8 cellular contexts compared by ENCODE assay signal in the genomic region with DNA sequence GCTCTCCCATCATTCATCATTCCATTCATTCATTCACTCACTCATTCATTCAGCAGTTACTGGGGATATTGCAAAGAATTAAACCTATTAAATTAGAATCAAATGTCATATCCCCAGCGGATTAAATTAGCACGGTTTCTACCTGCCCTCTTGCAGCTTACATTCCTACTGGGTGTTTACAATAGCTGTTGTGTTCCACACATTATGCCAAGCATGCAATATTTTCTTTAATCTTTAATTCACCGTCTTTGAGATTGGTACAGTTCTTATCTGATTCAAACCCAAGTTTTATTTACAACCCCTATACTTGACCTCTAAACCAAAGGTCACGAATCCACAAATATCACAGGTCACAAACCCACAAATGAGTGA. TPM values are rescaled to one million over a fixed set of nuclear protein-coding genes. Genes with fewer than 3 reads are reported as not detected.
DNase-seq lines count a peak whose midpoint lies in the region; ATAC-seq, FAIRE-seq and TF ChIP-seq lines count a peak whose summit lies in the region.

No MANE protein-coding gene starts in this region.

- H3K4me3 Mint-ChIP-seq in CD4-positive, CD25-positive, alpha-beta regulatory T cell, result peak overlapping the region; percentile 91 to 97 (median 95)

- H3K56ac ChIP-seq in H1 (replicated peaks; ENCODE audit: insufficient read length, low read depth, low read length), result no peak overlapping the region

- H3K9me3 ChIP-seq in CD4-positive, CD25-positive, alpha-beta regulatory T cell (ENCODE audit: control insufficient read depth in 2 of 2, low read length in 2 of 2), result no peaks in the 10 kb centered on the region
- H3K9me3 ChIP-seq in OCI-LY3 (ENCODE audit: insufficient read depth, low read length) (no peaks in the 10 kb centered on the region), H1 (ENCODE audit: insufficient read depth in 2 of 2, low read depth in 1 of 2, low read length in 1 of 2) (no peaks in the 10 kb centered on the region), neuronal stem cell (replicated peaks in 1 of 2; ENCODE audit: control insufficient read depth in 2 of 2, insufficient read depth in 1 of 2, low read depth in 1 of 2, low read length in 2 of 2) (no peaks in the 10 kb centered on the region)

- no peak for FAIRE-seq in H1 (lab: Jason Lieb, UNC)

- H3K9ac ChIP-seq in OCI-LY3 (ENCODE audit: low read length), result peak overlapping the region; percentile 61
- no peak overlapping the region for H3K9ac ChIP-seq in H1 (replicated peaks in 1 of 4; ENCODE audit: extremely low read depth in 1 of 4, low read depth in 3 of 4, low read length in 3 of 4)
- no peak overlapping the region for H3K9ac ChIP-seq in neuronal stem cell (ENCODE audit: low read depth, low read length, poor library complexity)

- no peak overlapping the region for H2BK5ac ChIP-seq in H1 (ENCODE audit: low read depth, low read length)
- no peak overlapping the region for H2BK5ac ChIP-seq in neuronal stem cell (ENCODE audit: low read length)

- peak overlapping the region; percentile 86 for H3K4me3 ChIP-seq in CD4-positive, CD25-positive, alpha-beta regulatory T cell (ENCODE audit: low read depth, low read length)
- peak overlapping the region; percentile 99 for H3K4me3 ChIP-seq in OCI-LY3 (ENCODE audit: low read length)
- peak overlapping the region; percentile 63 to 82 (median 75) for H3K4me3 ChIP-seq in H1 (ENCODE audit: extremely low read depth in 1 of 4, insufficient read depth in 2 of 4, low read depth in 3 of 4, low read length in 4 of 4)
- H3K4me3 ChIP-seq in neuronal stem cell (ENCODE audit: low read length in 2 of 2), result peak overlapping the region in 1 of 2 donors; percentile 92

- no peak for TF ChIP-seq EP300 in H1 (IDR thresholded peaks at IDR 0.05; ENCODE audit: borderline replicate concordance in 1 of 2, low read depth in 2 of 2, low read length in 2 of 2)

- H4K20me1 ChIP-seq in OCI-LY3 (ENCODE audit: insufficient read depth, low read length) (no peaks in the 10 kb centered on the region), H1 (replicated peaks in 1 of 2; ENCODE audit: control insufficient read depth in 1 of 2, insufficient read depth in 2 of 2, low read length in 2 of 2) (peaks cover 0 to 7% of the 10 kb centered on the region in 2 experiments)

- peaks cover 6 to 22% (median 17%) of the 10 kb centered on the region in 4 donors for H3K4me1 Mint-ChIP-seq in CD4-positive, CD25-positive, alpha-beta regulatory T cell

- H2AK5ac ChIP-seq in H1 (ENCODE audit: low read depth, low read length), result no peak overlapping the region
- no peak overlapping the region for H2AK5ac ChIP-seq in neuronal stem cell (ENCODE audit: low read depth, low read length)

- no peak for TF ChIP-seq RAD21 in H1 (IDR thresholded peaks at IDR 0.05 in 1 of 2, conservative IDR thresholded peaks at IDR 0.05 in 1 of 2; ENCODE audit: low read depth in 2 of 2, low read length in 2 of 2)

- H3K79me2 ChIP-seq in OCI-LY3 (ENCODE audit: low read length) (peaks cover 33% of the 10 kb centered on the region), H1 (ENCODE audit: control insufficient read depth in 1 of 2, insufficient read depth in 2 of 2, low read length in 2 of 2) (peaks cover 6 to 30% of the 10 kb centered on the region in 2 experiments; a peak in 2 of 4 replicates)

- H3K79me1 ChIP-seq in H1 (ENCODE audit: low read depth, low read length), result peaks cover 5% of the 10 kb centered on the region
- peaks cover 9% of the 10 kb centered on the region for H3K79me1 ChIP-seq in neuronal stem cell (ENCODE audit: low read depth, low read length)

- no peaks in the 10 kb centered on the region for H3K36me3 Mint-ChIP-seq in CD4-positive, CD25-positive, alpha-beta regulatory T cell

- CTCF ChIA-PET in H1 (lab: Charles Lee; ENCODE audit: partially characterized antibody), result no interaction called here

- peaks cover 8% of the 10 kb centered on the region for H3K27me3 Mint-ChIP-seq in CD4-positive, CD25-positive, alpha-beta regulatory T cell

- H3K4me1 ChIP-seq in CD4-positive, CD25-positive, alpha-beta regulatory T cell (ENCODE audit: control insufficient read depth, insufficient read depth, low read length, poor library complexity, severe bottlenecking), result peaks cover 10% of the 10 kb centered on the region
- H3K4me1 ChIP-seq in OCI-LY3 (ENCODE audit: low read length) (peaks cover 12% of the 10 kb centered on the region), H1 (replicated peaks in 1 of 4; ENCODE audit: control insufficient read depth in 3 of 4, insufficient read depth in 4 of 4, low read length in 3 of 4) (peaks cover 2 to 12% (median 8%) of the 10 kb centered on the region in 4 experiments; a peak in 6 of 7 replicates), neuronal stem cell (ENCODE audit: control insufficient read depth in 2 of 2, insufficient read depth in 1 of 2, low read depth in 1 of 2, low read length in 2 of 2) (peaks cover 2 to 9% of the 10 kb centered on the region in 2 donors)

- peak overlapping the region; percentile 91 for H3K4me2 ChIP-seq in OCI-LY3 (ENCODE audit: low read length)
- peak overlapping the region; percentile 86 to 90 for H3K4me2 ChIP-seq in H1 (ENCODE audit: insufficient read depth in 1 of 2, low read depth in 2 of 2, low read length in 2 of 2)
- peak overlapping the region; percentile 90 for H3K4me2 ChIP-seq in neuronal stem cell (ENCODE audit: insufficient read depth, low read length, poor library complexity, severe bottlenecking)

- DNase-seq in CD4-positive, CD25-positive, alpha-beta regulatory T cell, result no peak
- DNase-seq in H1 (ENCODE audit: low read depth in 1 of 2, low spot score in 2 of 2) (no peak), neuronal stem cell (ENCODE audit: low spot score) (no peak)

- no peak for TF ChIP-seq POLR2A in H1 (IDR thresholded peaks at IDR 0.05; ENCODE audit: control extremely low read depth in 1 of 2, low read depth in 2 of 2, low read length in 2 of 2)

- H2AFZ ChIP-seq in OCI-LY3 (ENCODE audit: low read depth, low read length), result peak overlapping the region; percentile 100
- H2AFZ ChIP-seq in H1 (ENCODE audit: low read length), result peak overlapping the region; percentile 92; the same call in 1 of the 2 replicates
- H2AFZ ChIP-seq in neuronal stem cell (ENCODE audit: low read length), result peak overlapping the region; percentile 92

- H3K4ac ChIP-seq in H1 (replicated peaks; ENCODE audit: insufficient read length, low read depth, low read length) (no peak overlapping the region), neuronal stem cell (ENCODE audit: low read length) (no peak overlapping the region)

- H3K23me2 ChIP-seq in H1 (ENCODE audit: low read depth, low read length), result peaks cover 6% of the 10 kb centered on the region

- peak overlapping the region; percentile 26 to 79 (median 44) for H3K27ac Mint-ChIP-seq in CD4-positive, CD25-positive, alpha-beta regulatory T cell

- WGBS in H1 (ENCODE audit: extremely low coverage in 1 of 2, insufficient coverage in 1 of 2, insufficient read length in 1 of 2, insufficient replicate concordance in 2 of 2, low coverage in 1 of 2, low lambda C conversion rate in 2 of 2, missing lambda C conversion rate in 1 of 2), 2 experiments, result 66% methylated on average over 4 of the region's 4 CpGs; no CpG with 5 or more reads in 1 of the 2 experiments
- no CpG with 5 or more reads among the region's 4 CpGs for WGBS in neuronal stem cell (ENCODE audit: extremely low coverage in 2 of 2, insufficient read length in 2 of 2, insufficient replicate concordance in 1 of 2), 2 donors

- H3K27ac ChIP-seq in CD4-positive, CD25-positive, alpha-beta regulatory T cell (ENCODE audit: insufficient read depth, low read length, poor library complexity, severe bottlenecking), result no peak overlapping the region
- H3K27ac ChIP-seq in OCI-LY3 (ENCODE audit: low read length) (no peak overlapping the region), H1 (ENCODE audit: low read depth, low read length) (no peak overlapping the region), neuronal stem cell (replicated peaks; ENCODE audit: low read length) (no peak overlapping the region)

- H4K91ac ChIP-seq in H1 (replicated peaks; ENCODE audit: insufficient read length, low read length), result no peak overlapping the region
- H4K91ac ChIP-seq in neuronal stem cell (ENCODE audit: low read depth, low read length, poor library complexity), result no peak overlapping the region

- H3K27me3 ChIP-seq in CD4-positive, CD25-positive, alpha-beta regulatory T cell (ENCODE audit: control insufficient read depth, insufficient read depth, low read length), result peaks cover 9% of the 10 kb centered on the region
- 0 out of 2 replicates have a peak, but pooled peaks cover 4% of the 10 kb centered on the region for H3K27me3 ChIP-seq in OCI-LY3 (ENCODE audit: low read depth, low read length)
- H3K27me3 ChIP-seq in H1 (replicated peaks in 1 of 4; ENCODE audit: control insufficient read depth in 3 of 4, extremely low read depth in 1 of 4, insufficient read depth in 3 of 4, low read length in 3 of 4), result peaks cover 0 to 3% (median 1%) of the 10 kb centered on the region in 4 experiments; a peak in 1 of 7 replicates
- H3K27me3 ChIP-seq in neuronal stem cell (ENCODE audit: control insufficient read depth in 3 of 3, insufficient read depth in 3 of 3, low read depth in 1 of 3, low read length in 3 of 3), result peaks cover 0 to 11% (median 0%) of the 10 kb centered on the region in 3 experiments

- no peak overlapping the region for H2BK15ac ChIP-seq in H1 (ENCODE audit: low read length)
- no peak overlapping the region for H2BK15ac ChIP-seq in neuronal stem cell (ENCODE audit: low read length)

- no peak overlapping the region for H2BK12ac ChIP-seq in H1 (ENCODE audit: low read depth, low read length)
- H2BK12ac ChIP-seq in neuronal stem cell (ENCODE audit: low read length), result no peak overlapping the region

- H3K18ac ChIP-seq in H1 (ENCODE audit: extremely low read depth, low read length) (no peak overlapping the region), neuronal stem cell (ENCODE audit: low read length) (no peak overlapping the region)

- no peak for ATAC-seq in CD4-positive, CD25-positive, alpha-beta regulatory T cell (ENCODE audit: low read depth in 2 of 2)
- ATAC-seq in GM18867 (IDR thresholded peaks at IDR 0.05; ENCODE audit: unreplicated experiment), result no peak
- ATAC-seq in HG03378 (IDR thresholded peaks at IDR 0.05; ENCODE audit: unreplicated experiment), result no peak
- no peak for ATAC-seq in HG03108 (IDR thresholded peaks at IDR 0.05; ENCODE audit: unreplicated experiment)
- no peak for ATAC-seq in HG02852 (IDR thresholded peaks at IDR 0.05; ENCODE audit: unreplicated experiment)

- TF ChIP-seq CTCF in OCI-LY3 (IDR thresholded peaks at IDR 0.05; ENCODE audit: low read depth, low read length), result no peak
- no peak for TF ChIP-seq CTCF in H1 (IDR thresholded peaks at IDR 0.05; ENCODE audit: control extremely low read depth in 1 of 3, insufficient read depth in 1 of 3, low read depth in 1 of 3, low read length in 3 of 3)

- no peak overlapping the region for H2BK20ac ChIP-seq in H1 (ENCODE audit: low read length)

- H2BK120ac ChIP-seq in H1 (replicated peaks; ENCODE audit: low read depth, low read length), result no peak overlapping the region
- no peak overlapping the region for H2BK120ac ChIP-seq in neuronal stem cell (ENCODE audit: low read depth, low read length)

- H3K23ac ChIP-seq in H1 (ENCODE audit: insufficient read length), result no peak overlapping the region
- no peak overlapping the region for H3K23ac ChIP-seq in neuronal stem cell (ENCODE audit: low read depth, low read length, poor library complexity)

- H3K9me3 Mint-ChIP-seq in CD4-positive, CD25-positive, alpha-beta regulatory T cell, result peaks cover 0 to 2% (median 0%) of the 10 kb centered on the region in 7 donors

- H3K36me3 ChIP-seq in CD4-positive, CD25-positive, alpha-beta regulatory T cell (ENCODE audit: control insufficient read depth, insufficient read depth, low read length), result no peaks in the 10 kb centered on the region
- H3K36me3 ChIP-seq in OCI-LY3 (replicated peaks; ENCODE audit: low read depth, low read length), result no peaks in the 10 kb centered on the region
- no peaks in the 10 kb centered on the region for H3K36me3 ChIP-seq in H1 (ENCODE audit: control insufficient read depth in 2 of 4, insufficient read depth in 4 of 4, low read length in 3 of 4)
- H3K36me3 ChIP-seq in neuronal stem cell (replicated peaks in 1 of 2; ENCODE audit: control insufficient read depth in 2 of 2, insufficient read depth in 2 of 2, low read length in 2 of 2), result no peaks in the 10 kb centered on the region

- no peak overlapping the region for H4K5ac ChIP-seq in H1 (ENCODE audit: insufficient read length, low read depth, low read length)

- POLR2A ChIA-PET in H1 (lab: Charles Lee; ENCODE audit: partially characterized antibody), result interaction anchor here (0.8 to 1.6 kb wide), 2 partner anchors 9 to 17 kb away, joined by 4 to 5 read pairs; no protein-coding TSS in a partner anchor

- H4K8ac ChIP-seq in H1 (ENCODE audit: extremely low read depth, insufficient read depth, low read length) (no peak overlapping the region), neuronal stem cell (ENCODE audit: low read depth, low read length) (no peak overlapping the region)

- H3K14ac ChIP-seq in H1 (ENCODE audit: insufficient read length), result no peak overlapping the region
- H3K14ac ChIP-seq in neuronal stem cell (ENCODE audit: low read length), result no peak overlapping the region

RNA-seq across cellular contexts. Expression of gene USP31, which starts 0.7 kb away (rescaled TPM):
- total RNA-seq in CD4-positive, CD25-positive, alpha-beta regulatory T cell, result 4.2 TPM
- under 1 TPM; 0.13 to 0.49 (median 0.28) TPM for polyA plus RNA-seq in CD4-positive, CD25-positive, alpha-beta regulatory T cell
- total RNA-seq in H1 (2021; fragmentation: NEBNext Ultra II Directional; extraction: Animal tissue kit (Norgen Biotek cat#: 25700)), result 17.0 and 19.0 TPM in 2 replicates
- polyA plus RNA-seq in H1 (2011; rRNA removed), result 6.2 and 6.7 TPM in 2 replicates
- 6.3 TPM for polyA plus RNA-seq in H1 (2011; cell fraction: cytosol; rRNA removed)
- polyA plus RNA-seq in H1 (2011; cell fraction: nucleus; rRNA removed), result 16.1 TPM
- polyA plus RNA-seq in H1 (2012, experiment 1 of 2), result 4.6 to 6.1 TPM (median 5.8 TPM) in 4 replicates
- 1.4 TPM for polyA plus RNA-seq in H1 (2012, experiment 2 of 2)
- 7.4 TPM for polyA plus RNA-seq in H1 (2013, experiment 1 of 2)
- 7.4 TPM for polyA plus RNA-seq in H1 (2013, experiment 2 of 2)
- 33.4 and 34.7 TPM in 2 replicates for polyA minus RNA-seq in H1 (2011; rRNA and poly(A)+ RNA removed)
- 15.4 TPM for polyA minus RNA-seq in H1 (2011; cell fraction: cytosol; rRNA and poly(A)+ RNA removed)
- polyA minus RNA-seq in H1 (2011; cell fraction: nucleus; rRNA and poly(A)+ RNA removed), result 40.4 TPM
- 6.8 TPM for polyA plus RNA-seq in neuronal stem cell (2013, experiment 1 of 2)
- 7.7 TPM for polyA plus RNA-seq in neuronal stem cell (2013, experiment 2 of 2)

RNA-seq across cellular contexts. Expression of gene SCNN1G, which starts 32.6 kb away (rescaled TPM):
- total RNA-seq in CD4-positive, CD25-positive, alpha-beta regulatory T cell, result not detected
- polyA plus RNA-seq in CD4-positive, CD25-positive, alpha-beta regulatory T cell, result not detected
- total RNA-seq in H1 (2021; fragmentation: NEBNext Ultra II Directional; extraction: Animal tissue kit (Norgen Biotek cat#: 25700)), result 0.99 and 1.1 TPM in 2 replicates
- polyA plus RNA-seq in H1 (2011; rRNA removed), result 0.73 and 1.9 TPM in 2 replicates
- 1.0 TPM for polyA plus RNA-seq in H1 (2011; cell fraction: cytosol; rRNA removed)
- 1.3 TPM for polyA plus RNA-seq in H1 (2011; cell fraction: nucleus; rRNA removed)
- polyA plus RNA-seq in H1 (2012, experiment 1 of 2), result 1.1 to 1.7 TPM (median 1.4 TPM) in 4 replicates
- polyA plus RNA-seq in H1 (2012, experiment 2 of 2), result 0.73 TPM
- 0.41 TPM for polyA plus RNA-seq in H1 (2013, experiment 1 of 2)
- 0.33 TPM for polyA plus RNA-seq in H1 (2013, experiment 2 of 2)
- 1.7 and 2.0 TPM in 2 replicates for polyA minus RNA-seq in H1 (2011; rRNA and poly(A)+ RNA removed)
- 1.2 TPM for polyA minus RNA-seq in H1 (2011; cell fraction: cytosol; rRNA and poly(A)+ RNA removed)
- polyA minus RNA-seq in H1 (2011; cell fraction: nucleus; rRNA and poly(A)+ RNA removed), result 1.1 TPM
- polyA plus RNA-seq in neuronal stem cell (2013, experiment 1 of 2), result not detected
- not detected for polyA plus RNA-seq in neuronal stem cell (2013, experiment 2 of 2)
